ENCODE assay signal across 26 cellular contexts in genomic region chr10:117424789-117425649, GRCh38. TPM values are rescaled to one million over a fixed set of nuclear protein-coding genes. Genes with fewer than 3 reads are reported as not detected.
DNase-seq lines count a peak whose midpoint lies in the region; ATAC-seq lines count a peak whose summit lies in the region.
"Had no signal": no experiment of that assay in that cellular context is flagged by ENCODE, and none has a peak within 500 bp of the region (broad histone marks: within the 10 kb centered on the region; RNA-seq: fewer than 3 reads in every experiment).

No MANE protein-coding gene starts in this region.

- H3K27me3 Mint-ChIP-seq in activated T-cell treated with anti-CD3 and anti-CD28 coated beads, Interleukin-2, amount 50 U/mL, for 24 hours: peaks cover 4% of the 10 kb centered on the region

- ATAC-seq in esophagus mucosa: peak; percentile 61
- ATAC-seq in GM19351 (IDR thresholded peaks at IDR 0.05; ENCODE audit: unreplicated experiment): no peak

- no peaks in the 10 kb centered on the region for H3K4me1 Mint-ChIP-seq in activated T-cell treated with anti-CD3 and anti-CD28 coated beads, Interleukin-2, amount 50 U/mL, for 24 hours (ENCODE audit: low read depth)
- H3K4me1 Mint-ChIP-seq: CD4-positive, CD25-positive, alpha-beta regulatory T cell had no signal

- no peak overlapping the region for H3K27ac Mint-ChIP-seq in activated T-cell treated with anti-CD3 and anti-CD28 coated beads, Interleukin-2, amount 50 U/mL, for 24 hours
- H3K27ac Mint-ChIP-seq: activated T-helper 1 cell treated with anti-CD3 and anti-CD28 coated beads, Interleukin-12 subunit alpha, Interleukin-12 subunit beta, Interleukin-2, Interleukin-4 antibody, amounts not matched to agents 30 ng/mL and 10 ng/mL and 1 ng/mL, durations not matched to agents 14 hours and 24 hours and 36 hours; CD4-positive, CD25-positive, alpha-beta regulatory T cell had no signal

- H3K36me3 Mint-ChIP-seq in activated T-cell treated with anti-CD3 and anti-CD28 coated beads, Interleukin-2, amount 50 U/mL, for 24 hours (ENCODE audit: low read depth): no peaks in the 10 kb centered on the region
- H3K36me3 Mint-ChIP-seq: CD4-positive, CD25-positive, alpha-beta regulatory T cell had no signal

- DNase-seq in NCI-H1436 (lab: John Stamatoyannopoulos, UW) (peak; percentile 19), NCI-H1436 treated with DMSO at 0.1 percent for 48 hours (lab: John Stamatoyannopoulos, UW) (no peak), OCI-M1 (lab: John Stamatoyannopoulos, UW) (peak; percentile 66), retina (peak; percentile 24), NCI-H146 treated with DMSO at 0.1 percent for 48 hours (lab: John Stamatoyannopoulos, UW; ENCODE audit: unreplicated experiment) (no peak)
- DNase-seq in activated T-cell treated with anti-CD3 and anti-CD28 coated beads, Interleukin-2, amount 50 U/mL, for 24 hours: no peak
- DNase-seq: 8988T; activated CD4-positive, alpha-beta T cell treated with anti-CD3 and anti-CD28 coated beads, Interleukin-2, amount 50 U/mL, for 48 hours; activated naive CD4-positive, alpha-beta T cell treated with anti-CD3 and anti-CD28 coated beads, Interleukin-2, amount 50 U/mL, for 16 hours; CD4-positive, CD25-positive, alpha-beta regulatory T cell; colonic mucosa; effector CD8-positive, alpha-beta T cell; foreskin fibroblast; GM23248; head of caudate nucleus; NCI-H1930; NCI-H524 treated with DMSO at 0.1 percent for 48 hours; NK-92 treated with Interleukin-12 subunit alpha and Interleukin-12 subunit beta, amount 100 ng/mL, for 24 hours; SHP77 treated with DMSO at 0.1 percent for 48 hours; sigmoid colon; stimulated activated naive CD4-positive, alpha-beta T cell; SW 1271; T-helper 9 cell had no signal

- H3K4me3 Mint-ChIP-seq in activated T-cell treated with anti-CD3 and anti-CD28 coated beads, Interleukin-2, amount 50 U/mL, for 24 hours: no peak overlapping the region
- H3K4me3 Mint-ChIP-seq: activated T-helper 1 cell treated with anti-CD3 and anti-CD28 coated beads, Interleukin-12 subunit alpha, Interleukin-12 subunit beta, Interleukin-2, Interleukin-4 antibody, amounts not matched to agents 30 ng/mL and 10 ng/mL and 1 ng/mL, durations not matched to agents 14 hours and 24 hours and 36 hours; CD4-positive, CD25-positive, alpha-beta regulatory T cell had no signal

- H3K9me3 Mint-ChIP-seq in activated T-cell treated with anti-CD3 and anti-CD28 coated beads, Interleukin-2, amount 50 U/mL, for 24 hours: no peaks in the 10 kb centered on the region
- H3K9me3 Mint-ChIP-seq: activated T-helper 1 cell treated with anti-CD3 and anti-CD28 coated beads, Interleukin-12 subunit alpha, Interleukin-12 subunit beta, Interleukin-2, Interleukin-4 antibody, amounts not matched to agents 30 ng/mL and 10 ng/mL and 1 ng/mL, durations not matched to agents 14 hours and 24 hours and 36 hours had no signal

RNA-seq across cellular contexts. Expression of gene PDZD8, which starts 49.8 kb away (rescaled TPM):
- total RNA-seq in esophagus mucosa: 39.0 TPM

Comparison
In these comparisons a context has a peak if more than half of its experiments do, and no peak if none do; other contexts are left out.
1. DNase-seq: peak in NCI-H1436 (single experiment), OCI-M1 (single experiment) and retina (single experiment); none in NCI-H1436 treated with DMSO at 0.1 percent for 48 hours (single experiment), activated T-cell treated with anti-CD3 and anti-CD28 coated beads, Interleukin-2, amount 50 U/mL, for 24 hours (single experiment) and NCI-H146 treated with DMSO at 0.1 percent for 48 hours (single experiment).